In the genomic region with DNA sequence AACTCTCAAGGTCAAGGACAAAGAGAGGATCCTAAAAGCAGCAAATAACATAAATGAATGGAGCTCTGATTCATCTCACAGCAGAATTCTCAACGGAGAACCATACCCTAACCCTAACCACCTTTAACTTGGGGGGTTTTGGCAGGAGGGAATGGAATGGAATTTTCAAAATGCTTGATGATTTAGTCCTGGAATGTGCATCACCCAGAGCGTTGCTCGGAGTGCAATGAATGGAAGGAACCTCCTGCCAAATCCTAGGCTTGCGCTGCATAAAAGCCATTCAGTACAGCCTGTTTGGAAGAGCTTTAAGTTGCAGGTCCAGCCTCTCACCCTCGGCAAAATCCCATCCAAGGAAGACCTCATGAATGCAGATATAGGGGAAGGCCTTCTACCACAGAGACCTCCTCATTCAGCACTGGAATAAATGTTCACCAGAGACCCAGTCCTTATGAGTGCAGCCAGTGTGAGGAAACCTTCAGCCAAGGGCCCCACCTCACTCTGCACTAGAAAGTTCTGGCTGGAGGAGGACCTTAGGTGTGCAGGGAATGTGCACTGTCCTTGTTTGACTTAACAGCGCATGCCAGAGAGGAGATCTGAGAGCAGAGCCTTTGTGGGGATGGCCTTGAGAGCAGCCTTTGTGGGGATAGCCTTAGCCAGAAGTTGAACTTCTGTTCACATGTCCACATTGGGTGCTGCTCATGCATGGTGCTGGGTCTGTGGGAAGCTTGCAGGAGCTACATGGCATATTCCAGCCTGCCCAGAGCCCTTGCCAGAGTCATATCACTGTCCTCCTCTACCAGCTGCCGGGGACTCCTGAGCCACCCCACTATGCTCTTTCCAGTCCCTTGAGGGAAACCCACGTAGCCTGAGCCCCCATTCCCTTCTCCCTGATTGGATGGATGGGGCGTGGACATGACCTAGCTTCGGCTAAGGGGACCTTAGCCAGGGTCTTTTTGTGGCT, we compare ENCODE assay signal across 23 cellular contexts.
"Had no signal": no experiment of that assay in that cellular context is flagged by ENCODE, and none has a peak within 500 bp of the region (broad histone marks: within the 10 kb centered on the region; RNA-seq: fewer than 3 reads in every experiment).

No MANE protein-coding gene starts in this region.

- H3K27ac Mint-ChIP-seq: activated T-helper 17 cell treated with anti-CD3 and anti-CD28 coated beads, Interleukin-2, amount 50 U/mL, for 72 hours; T-cell had no signal

- DNase-seq: activated CD4-positive, alpha-beta T cell treated with anti-CD3 and anti-CD28 coated beads for 1 hour; activated CD4-positive, alpha-beta T cell treated with anti-CD3 and anti-CD28 coated beads, Interleukin-2, amount 50 U/mL, for 48 hours; activated naive CD4-positive, alpha-beta T cell treated with Interleukin-2 at 50 U/mL for 16 hours; activated T-cell treated with anti-CD3 and anti-CD28 coated beads, Interleukin-2, amount 50 U/mL, for 1 hour; cerebellar nuclear complex; dermis blood vessel endothelial cell; effector memory CD4-positive, alpha-beta T cell; esophagus squamous epithelium; foreskin melanocyte; glutamatergic neuron; hypothalamus; nucleus accumbens; retina; stimulated activated CD4-positive, alpha-beta T cell treated with anti-CD3 and anti-CD28 coated beads, Interleukin-2, amount 100 ng/mL, for 24 hours; stomach; T-cell; trophoblast cell had no signal

- H3K4me3 ChIP-seq: breast epithelium, esophagus squamous epithelium, lung, stomach had no signal

- H3K4me3 Mint-ChIP-seq: activated T-helper 17 cell treated with anti-CD3 and anti-CD28 coated beads, Interleukin-2, amount 50 U/mL, for 72 hours; nephron; T-cell had no signal

- H3K27ac ChIP-seq: stomach had no signal

- H3K9me3 ChIP-seq: esophagus squamous epithelium had no signal

- H3K36me3 ChIP-seq: breast epithelium had no signal

- H3K4me1 Mint-ChIP-seq: activated T-helper 17 cell treated with anti-CD3 and anti-CD28 coated beads, Interleukin-2, amount 50 U/mL, for 72 hours; T-cell had no signal

- H3K27me3 Mint-ChIP-seq: activated T-helper 17 cell treated with anti-CD3 and anti-CD28 coated beads, Interleukin-2, amount 50 U/mL, for 72 hours; T-cell had no signal

- H3K27me3 ChIP-seq: breast epithelium, stomach had no signal

- ATAC-seq: activated T-helper 17 cell treated with anti-CD3 and anti-CD28 coated beads, Interleukin-2, amount 50 U/mL, for 72 hours; left lobe of liver; SK-N-SH treated with all-trans-retinoic acid at 6 μM for 48 hours; T-cell had no signal
